In genomic region chr9:93130861-93131481, GRCh38 we compare ENCODE assay signal across 12 cellular contexts. TPM values are rescaled to one million over a fixed set of nuclear protein-coding genes. Genes with fewer than 3 reads are reported as not detected.
DNase-seq lines count a peak whose midpoint lies in the region; TF ChIP-seq lines count a peak whose summit lies in the region.
"Had no signal": no experiment of that assay in that cellular context is flagged by ENCODE, and none has a peak within 500 bp of the region (broad histone marks: within the 10 kb centered on the region; RNA-seq: fewer than 3 reads in every experiment).

No MANE protein-coding gene starts in this region.

- intact Hi-C loops in dendritic cell treated with granulocyte-macrophage colony-stimulating factor and Interleukin-4, amounts not matched to agents 40 ng/mL and 50 ng/mL, for 4 days (cut with micrococcal nuclease) = loop anchor here (1.0 to 5.0 kb wide), 2 partner anchors 11 to 34 kb away; partner anchors contain the start of gene CARD19

- peak overlapping the region in 1 of 2 donors; percentile 88 for H3K4me3 ChIP-seq in muscle layer of colon (ENCODE audit: low read depth in 1 of 2, low read length in 2 of 2)
- H3K4me3 ChIP-seq: cardiac muscle cell had no signal

- H3K9me3 ChIP-seq in muscle layer of colon (ENCODE audit: low read length) = no peaks in the 10 kb centered on the region

- H3K27me3 ChIP-seq in muscle layer of colon (ENCODE audit: control insufficient read depth in 1 of 2, insufficient read depth in 2 of 2, low read length in 2 of 2) = no peaks in the 10 kb centered on the region
- H3K27me3 ChIP-seq: cardiac muscle cell had no signal

- TF ChIP-seq CTCF in type B pancreatic cell (conservative IDR thresholded peaks at IDR 0.05) = no peak
- no peak for TF ChIP-seq CTCF in GM20000 (IDR thresholded peaks at IDR 0.05; ENCODE audit: extremely low read depth, missing control alignments)

- no peaks in the 10 kb centered on the region for H3K27me3 Mint-ChIP-seq in activated naive CD4-positive, alpha-beta T cell treated with anti-CD3 and anti-CD28 coated beads, Interleukin-2, amount 50 U/mL, for 24 hours
- peaks cover under 1% of the 10 kb centered on the region for H3K27me3 Mint-ChIP-seq in dendritic cell treated with granulocyte-macrophage colony-stimulating factor and Interleukin-4, amounts not matched to agents 40 ng/mL and 50 ng/mL, for 4 days
- H3K27me3 Mint-ChIP-seq in type B pancreatic cell = no peaks in the 10 kb centered on the region

- H3K4me1 ChIP-seq in muscle layer of colon (ENCODE audit: insufficient read depth, low read length) = peaks cover 83% of the 10 kb centered on the region

- H3K4me1 Mint-ChIP-seq in activated naive CD4-positive, alpha-beta T cell treated with anti-CD3 and anti-CD28 coated beads, Interleukin-2, amount 50 U/mL, for 24 hours = peaks cover 75% of the 10 kb centered on the region
- peaks cover 92% of the 10 kb centered on the region for H3K4me1 Mint-ChIP-seq in dendritic cell treated with granulocyte-macrophage colony-stimulating factor and Interleukin-4, amounts not matched to agents 40 ng/mL and 50 ng/mL, for 4 days (ENCODE audit: low read depth)
- peaks cover 18% of the 10 kb centered on the region for H3K4me1 Mint-ChIP-seq in type B pancreatic cell (ENCODE audit: unreplicated experiment)

- H3K36me3 ChIP-seq in muscle layer of colon (ENCODE audit: insufficient read depth, low read length) = peaks cover 3% of the 10 kb centered on the region
- H3K36me3 ChIP-seq: cardiac muscle cell had no signal

- DNase-seq in activated naive CD4-positive, alpha-beta T cell (lab: John Stamatoyannopoulos, UW) = no peak
- DNase-seq in type B pancreatic cell (ENCODE audit: extremely low spot score, unreplicated experiment) (peak; percentile 66), NCI-H1105 treated with DMSO at 0.1 percent for 48 hours (lab: John Stamatoyannopoulos, UW) (no peak), GM20000 (ENCODE audit: low spot score) (no peak), SIG-M5 treated with dmso at 0.1 percent for 504 hours (lab: John Stamatoyannopoulos, UW; ENCODE audit: unreplicated experiment) (no peak)
- DNase-seq: activated CD4-positive, CD25-positive, alpha-beta regulatory T cell; NCI-H1417 had no signal

- peak overlapping the region; percentile 93 for H3K4me3 Mint-ChIP-seq in activated naive CD4-positive, alpha-beta T cell treated with anti-CD3 and anti-CD28 coated beads, Interleukin-2, amount 50 U/mL, for 24 hours
- H3K4me3 Mint-ChIP-seq in dendritic cell treated with granulocyte-macrophage colony-stimulating factor and Interleukin-4, amounts not matched to agents 40 ng/mL and 50 ng/mL, for 4 days = peak overlapping the region; percentile 95
- H3K4me3 Mint-ChIP-seq in type B pancreatic cell = peak overlapping the region; percentile 52

- H3K9me3 Mint-ChIP-seq in activated naive CD4-positive, alpha-beta T cell treated with anti-CD3 and anti-CD28 coated beads, Interleukin-2, amount 50 U/mL, for 24 hours = no peaks in the 10 kb centered on the region
- H3K9me3 Mint-ChIP-seq in dendritic cell treated with granulocyte-macrophage colony-stimulating factor and Interleukin-4, amounts not matched to agents 40 ng/mL and 50 ng/mL, for 4 days = no peaks in the 10 kb centered on the region
- H3K9me3 Mint-ChIP-seq in type B pancreatic cell = no peaks in the 10 kb centered on the region

- H3K27ac Mint-ChIP-seq in activated naive CD4-positive, alpha-beta T cell treated with anti-CD3 and anti-CD28 coated beads, Interleukin-2, amount 50 U/mL, for 24 hours = peak overlapping the region; percentile 12
- H3K27ac Mint-ChIP-seq in dendritic cell treated with granulocyte-macrophage colony-stimulating factor and Interleukin-4, amounts not matched to agents 40 ng/mL and 50 ng/mL, for 4 days = peak overlapping the region; percentile 96
- H3K27ac Mint-ChIP-seq in type B pancreatic cell = no peak overlapping the region

- peak overlapping the region; percentile 100 for H3K27ac ChIP-seq in muscle layer of colon (ENCODE audit: low read depth, low read length)
- H3K27ac ChIP-seq: cardiac muscle cell had no signal

- no peaks in the 10 kb centered on the region for H3K36me3 Mint-ChIP-seq in activated naive CD4-positive, alpha-beta T cell treated with anti-CD3 and anti-CD28 coated beads, Interleukin-2, amount 50 U/mL, for 24 hours
- H3K36me3 Mint-ChIP-seq in dendritic cell treated with granulocyte-macrophage colony-stimulating factor and Interleukin-4, amounts not matched to agents 40 ng/mL and 50 ng/mL, for 4 days (ENCODE audit: low read depth) = peaks cover 81% of the 10 kb centered on the region
- no peaks in the 10 kb centered on the region for H3K36me3 Mint-ChIP-seq in type B pancreatic cell

- H3K9ac ChIP-seq in muscle layer of colon (ENCODE audit: low read length) = peak overlapping the region; percentile 98

RNA-seq across cellular contexts. Expression of gene NINJ1, which starts 3.1 kb away (rescaled TPM):
- total RNA-seq in type B pancreatic cell (ENCODE audit: low replicate concordance) = 19.4 and 21.6 TPM in 2 replicates

RNA-seq across cellular contexts. Expression of gene CARD19, which starts 35.0 kb away (rescaled TPM):
- 17.7 and 22.2 TPM in 2 replicates for total RNA-seq in type B pancreatic cell (ENCODE audit: low replicate concordance)

RNA-seq across cellular contexts. Expression of gene WNK2, which starts 53.0 kb away (rescaled TPM):
- 47.2 and 75.5 TPM in 2 replicates for total RNA-seq in type B pancreatic cell (ENCODE audit: low replicate concordance)
- total RNA-seq: renal cortical epithelial cell had no signal
